12 cellular contexts compared by ENCODE assay signal in the genomic region with DNA sequence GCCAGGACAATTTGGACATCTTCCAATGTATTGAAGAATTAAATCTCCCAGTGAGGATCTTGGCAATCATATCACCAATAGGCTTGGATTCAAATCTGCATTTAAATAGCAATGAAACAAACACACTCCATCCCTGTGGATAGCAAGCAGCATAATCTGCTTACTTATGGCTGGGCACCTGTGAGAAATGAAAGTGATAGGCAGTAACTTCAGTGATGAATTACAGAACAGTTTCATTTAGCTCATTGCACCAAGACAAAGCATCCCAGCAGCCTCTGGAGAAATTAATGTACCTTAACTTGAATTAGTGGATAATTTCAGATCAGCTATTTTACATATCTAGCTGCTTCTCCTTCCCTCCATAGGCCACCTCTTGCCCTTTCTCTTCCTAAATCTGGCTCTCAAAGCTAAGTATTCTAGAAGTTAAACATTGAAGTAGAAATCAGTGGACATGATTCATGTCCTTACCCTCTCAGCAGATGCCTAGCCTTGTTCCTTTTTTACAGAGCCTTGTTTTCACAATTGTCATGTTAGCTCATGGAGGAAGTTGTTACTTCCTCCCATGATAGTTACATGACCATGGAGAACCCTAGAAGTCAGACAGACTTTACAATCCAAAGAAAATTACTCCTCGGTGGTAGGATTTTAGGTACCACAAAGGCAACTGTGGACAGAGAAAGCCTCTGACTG.
DNase-seq lines count a peak whose midpoint lies in the region; ATAC-seq and FAIRE-seq lines count a peak whose summit lies in the region.
"Had no signal": no experiment of that assay in that cellular context is flagged by ENCODE, and none has a peak within 500 bp of the region (broad histone marks: within the 10 kb centered on the region; RNA-seq: fewer than 3 reads in every experiment).

No MANE protein-coding gene starts in this region.

- DNase-seq in NOMO-1 (lab: John Stamatoyannopoulos, UW; ENCODE audit: unreplicated experiment in 2 of 2), result peak; percentile 22 to 65
- no peak for DNase-seq in NCI-H187 treated with DMSO at 0.1 percent for 48 hours (lab: John Stamatoyannopoulos, UW)
- DNase-seq in Karpas-422, result no peak
- no peak for DNase-seq in urothelium cell line (ENCODE audit: low spot score)
- DNase-seq in NCI-H146 treated with DMSO at 0.1 percent for 48 hours (lab: John Stamatoyannopoulos, UW; ENCODE audit: unreplicated experiment), result no peak
- DNase-seq: ACHN, DMS79, mucosa of descending colon, NCI-H2107 had no signal

- ATAC-seq in GM19324 (IDR thresholded peaks at IDR 0.05; ENCODE audit: low FRiP score, unreplicated experiment) (peak; percentile 79), HG02763 (IDR thresholded peaks at IDR 0.05; ENCODE audit: unreplicated experiment) (peak; percentile 69)
- ATAC-seq: mucosa of descending colon had no signal

- H3K4me1 ChIP-seq in BLaER1, result peaks cover 13% of the 10 kb centered on the region
- no peaks in the 10 kb centered on the region for H3K4me1 ChIP-seq in Karpas-422 (ENCODE audit: low read length)

- H3K4me2 ChIP-seq in BLaER1 (peak overlapping the region; percentile 44), Karpas-422 (ENCODE audit: low read depth, low read length, poor library complexity, severe bottlenecking) (no peak overlapping the region)

- no peak overlapping the region for H3K9ac ChIP-seq in BLaER1
- H3K9ac ChIP-seq in Karpas-422 (ENCODE audit: low read length), result no peak overlapping the region

- no peak overlapping the region for H3K4me3 ChIP-seq in BLaER1
- H3K4me3 ChIP-seq in Karpas-422 (ENCODE audit: low read length), result no peak overlapping the region
- H3K4me3 ChIP-seq: mucosa of descending colon had no signal

- no peaks in the 10 kb centered on the region for H3K79me2 ChIP-seq in Karpas-422 (ENCODE audit: low read length)

- H3K9me3 ChIP-seq in BLaER1 (no peaks in the 10 kb centered on the region), Karpas-422 (ENCODE audit: low read length) (no peaks in the 10 kb centered on the region)
- H3K9me3 ChIP-seq: mucosa of descending colon had no signal

- no peaks in the 10 kb centered on the region for H3K27me3 ChIP-seq in BLaER1
- H3K27me3 ChIP-seq in Karpas-422 (ENCODE audit: low read length), result no peaks in the 10 kb centered on the region

- no peaks in the 10 kb centered on the region for H3K9me2 ChIP-seq in Karpas-422 (replicated peaks; ENCODE audit: insufficient read depth, low read length)

- no peaks in the 10 kb centered on the region for H3K36me3 ChIP-seq in BLaER1
- H3K36me3 ChIP-seq in Karpas-422 (ENCODE audit: insufficient read depth, low read length), result no peaks in the 10 kb centered on the region

- H4K20me1 ChIP-seq in BLaER1 (no peaks in the 10 kb centered on the region), Karpas-422 (ENCODE audit: insufficient read depth, low read depth, low read length) (peaks cover 9% of the 10 kb centered on the region; the same call in 1 of the 2 replicates)

- no peak overlapping the region for H2AFZ ChIP-seq in Karpas-422 (ENCODE audit: low read length)

- H3K27ac ChIP-seq in BLaER1 (no peak overlapping the region), Karpas-422 (ENCODE audit: low read length) (no peak overlapping the region)

- no peak for FAIRE-seq in urothelium cell line (lab: Jason Lieb, UNC)

Comparison
In these comparisons a context has a peak if more than half of its experiments do, and no peak if none do; other contexts are left out.
1. DNase-seq: peak in NOMO-1 (2 of 2); none in NCI-H187 treated with DMSO at 0.1 percent for 48 hours (single experiment), Karpas-422 (single experiment), urothelium cell line (single experiment) and NCI-H146 treated with DMSO at 0.1 percent for 48 hours (single experiment).